Comparison of ENCODE assay signal across 11 cellular contexts in the genomic region with DNA sequence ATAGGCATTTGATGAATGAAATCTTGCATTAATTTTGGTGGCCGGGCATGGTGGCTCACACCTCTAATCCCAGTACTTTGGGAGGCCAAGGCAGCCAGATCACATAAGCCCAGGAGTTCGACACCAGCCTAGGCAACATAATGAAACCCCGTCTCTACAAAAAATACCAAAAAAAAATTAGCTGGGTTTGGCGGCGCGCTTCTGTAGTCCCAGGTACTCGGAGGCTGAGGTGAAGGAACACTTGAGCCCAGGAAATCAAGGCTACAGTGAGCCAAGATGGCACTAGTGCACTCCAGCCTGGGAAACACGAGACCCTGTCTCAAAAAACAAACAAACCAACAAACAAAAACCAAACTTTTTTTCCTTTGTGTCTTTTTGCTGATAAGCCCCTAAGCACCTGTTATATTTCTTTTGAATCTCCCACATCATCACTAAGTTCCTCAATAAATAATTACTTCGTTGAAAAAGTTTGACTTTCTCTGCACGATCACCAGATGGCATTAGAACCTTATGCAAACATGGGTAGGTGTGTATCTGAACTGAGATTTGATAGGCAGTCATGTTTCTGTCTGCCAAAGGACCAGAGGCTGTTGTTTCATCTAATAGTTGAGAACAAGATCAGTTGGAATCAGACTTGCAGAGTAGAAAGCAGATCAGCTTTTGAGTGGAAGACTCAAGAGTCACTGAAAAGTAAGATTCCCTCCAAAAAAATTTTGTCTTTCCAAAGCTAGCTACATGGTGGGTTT. TPM values are rescaled to one million over a fixed set of nuclear protein-coding genes. Genes with fewer than 3 reads are reported as not detected.
A peak's percentile ranks its signal among the peaks of the same experiment; 100 is the strongest.
DNase-seq lines count a peak whose midpoint lies in the region; ATAC-seq and TF ChIP-seq lines count a peak whose summit lies in the region.
"Had no signal": no experiment of that assay in that cellular context is flagged by ENCODE, and none has a peak within 500 bp of the region (broad histone marks: within the 10 kb centered on the region; RNA-seq: fewer than 3 reads in every experiment).

No MANE protein-coding gene starts in this region.

- peak overlapping the region; percentile 16; the same call in 1 of the 2 replicates for H3K27ac ChIP-seq in HEK293 (ENCODE audit: extremely low read depth, low read depth, low read length)
- H3K27ac ChIP-seq in VCaP, result no peak overlapping the region; the same call in 1 of the 2 replicates
- H3K27ac ChIP-seq: HL-60, thoracic aorta had no signal

- CTCF ChIA-PET in HEK293 (lab: Yijun Ruan, JAX), result interaction anchor here (0.6 to 2.5 kb wide), 3 partner anchors 11 to 130 kb away, joined by 3 to 8 read pairs (median 4); no protein-coding TSS in a partner anchor

- TF ChIP-seq CTCF in HEK293 (tag by site-specific recombination; IDR thresholded peaks at IDR 0.05) (peak; percentile 79), VCaP (conservative IDR thresholded peaks at IDR 0.05) (peak; percentile 55)

- no peaks in the 10 kb centered on the region for H3K9me3 ChIP-seq in HEK293 (ENCODE audit: control insufficient read depth, insufficient read depth, low read depth, low read length)
- H3K9me3 ChIP-seq: thoracic aorta had no signal

- POLR2A ChIA-PET in HEK293 (lab: Yijun Ruan, JAX), result interaction anchor here (0.6 to 0.7 kb wide), 4 partner anchors 9 to 710 kb away, joined by 3 to 4 read pairs (median 3); no protein-coding TSS in a partner anchor

- ATAC-seq in left lobe of liver (peak; percentile 89), GM18907 (IDR thresholded peaks at IDR 0.05; ENCODE audit: unreplicated experiment) (no peak), GM21423 (IDR thresholded peaks at IDR 0.05; ENCODE audit: unreplicated experiment) (no peak), HG02973 (IDR thresholded peaks at IDR 0.05; ENCODE audit: unreplicated experiment) (no peak)

- peaks cover 34 to 37% of the 10 kb centered on the region in 2 experiments for H3K36me3 ChIP-seq in HEK293 (ENCODE audit: control insufficient read depth in 2 of 2, insufficient read depth in 1 of 2, low read length in 2 of 2)

- H3K4me1 ChIP-seq in HEK293 (ENCODE audit: control insufficient read depth, insufficient read depth, low read length), result no peaks in the 10 kb centered on the region

- peak; percentile 39 for DNase-seq in DMS53 (lab: John Stamatoyannopoulos, UW)
- DNase-seq in left lobe of liver (ENCODE audit: low spot score), result no peak
- no peak for DNase-seq in DMS79 treated with DMSO at 0.1 percent for 48 hours (lab: John Stamatoyannopoulos, UW)
- DNase-seq: stimulated activated CD4-positive, alpha-beta T cell treated with anti-CD3 and anti-CD28 coated beads, Interleukin-12 subunit alpha, Interleukin-12 subunit beta, amount 100 ng/mL, for 4 hours had no signal

- H3K4me3 ChIP-seq in HEK293 (ENCODE audit: low read depth, low read length), result no peak overlapping the region
- H3K4me3 ChIP-seq: thoracic aorta had no signal

TF ChIP-seq in HEK293, 187 proteins besides CTCF, POLR2A, EP300 and RAD21:
- TF ChIP-seq ZNF423 (tag by site-specific recombination; IDR thresholded peaks at IDR 0.05) (no peak), ZNF560 (tag by site-specific recombination; IDR thresholded peaks at IDR 0.05; ENCODE audit: borderline replicate concordance) (no peak), ZNF610 (tag by site-specific recombination; IDR thresholded peaks at IDR 0.05; ENCODE audit: borderline replicate concordance) (no peak), ZBTB7A (tag by site-specific recombination; IDR thresholded peaks at IDR 0.05; ENCODE audit: low read depth) (no peak), ZFP41 (tag by site-specific recombination; IDR thresholded peaks at IDR 0.05; ENCODE audit: borderline replicate concordance) (no peak), ZBTB21 (tag by site-specific recombination; IDR thresholded peaks at IDR 0.05) (no peak), ZNF302 (tag by site-specific recombination; IDR thresholded peaks at IDR 0.05; ENCODE audit: low read depth) (no peak), ZNF114 (tag by site-specific recombination; IDR thresholded peaks at IDR 0.05) (no peak), ZNF624 (tag by site-specific recombination; IDR thresholded peaks at IDR 0.05) (no peak), ZNF654 (tag by site-specific recombination; IDR thresholded peaks at IDR 0.05; ENCODE audit: low read depth) (peak; percentile 60), HOXA7 (CRISPR knock-in tag; IDR thresholded peaks at IDR 0.05; ENCODE audit: borderline replicate concordance) (no peak), ZBTB11 (tag by site-specific recombination; conservative IDR thresholded peaks at IDR 0.05; ENCODE audit: low read depth) (no peak), ZNF112 (tag by site-specific recombination; IDR thresholded peaks at IDR 0.05) (no peak), ZNF660 (tag by site-specific recombination; IDR thresholded peaks at IDR 0.05) (no peak), GLIS1 (tag by site-specific recombination; IDR thresholded peaks at IDR 0.05) (no peak), ZNF211 (tag by site-specific recombination; IDR thresholded peaks at IDR 0.05; ENCODE audit: low read depth) (no peak), ZNF48 (tag by site-specific recombination; IDR thresholded peaks at IDR 0.05) (no peak), ZNF596 (tag by site-specific recombination; IDR thresholded peaks at IDR 0.05) (no peak), ZBTB17 (tag by site-specific recombination; IDR thresholded peaks at IDR 0.05) (peak; percentile 85), ZNF311 (tag by site-specific recombination; IDR thresholded peaks at IDR 0.05; ENCODE audit: borderline replicate concordance) (no peak), KLF10 (tag by site-specific recombination; IDR thresholded peaks at IDR 0.05) (peak; percentile 85), ZNF16 (tag by site-specific recombination; IDR thresholded peaks at IDR 0.05; ENCODE audit: low read depth) (no peak), ZNF138 (tag by site-specific recombination; IDR thresholded peaks at IDR 0.05; ENCODE audit: borderline replicate concordance) (no peak)
- TF ChIP-seq, protein P1, sequence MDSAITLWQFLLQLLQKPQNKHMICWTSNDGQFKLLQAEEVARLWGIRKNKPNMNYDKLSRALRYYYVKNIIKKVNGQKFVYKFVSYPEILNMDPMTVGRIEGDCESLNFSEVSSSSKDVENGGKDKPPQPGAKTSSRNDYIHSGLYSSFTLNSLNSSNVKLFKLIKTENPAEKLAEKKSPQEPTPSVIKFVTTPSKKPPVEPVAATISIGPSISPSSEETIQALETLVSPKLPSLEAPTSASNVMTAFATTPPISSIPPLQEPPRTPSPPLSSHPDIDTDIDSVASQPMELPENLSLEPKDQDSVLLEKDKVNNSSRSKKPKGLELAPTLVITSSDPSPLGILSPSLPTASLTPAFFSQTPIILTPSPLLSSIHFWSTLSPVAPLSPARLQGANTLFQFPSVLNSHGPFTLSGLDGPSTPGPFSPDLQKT (IDR thresholded peaks at IDR 0.05; ENCODE audit: borderline replicate concordance, low read depth, low read length), result no peak

RNA-seq across cellular contexts. Expression of gene MATR3, which starts 5.5 kb away (rescaled TPM):
- total RNA-seq in left lobe of liver, result 39.2 TPM

RNA-seq across cellular contexts. Expression of gene PAIP2, which starts 53.6 kb away (rescaled TPM):
- total RNA-seq in left lobe of liver, result 31.6 TPM
